ENCODE assay signal across 8 cellular contexts in genomic region chr16:86517652-86518258, GRCh38. TPM values are rescaled to one million over a fixed set of nuclear protein-coding genes. Genes with fewer than 3 reads are reported as not detected.
DNase-seq lines count a peak whose midpoint lies in the region; ATAC-seq and TF ChIP-seq lines count a peak whose summit lies in the region.

No MANE protein-coding gene starts in this region.

- TF ChIP-seq CTCF in kidney epithelial cell (IDR thresholded peaks at IDR 0.05; ENCODE audit: insufficient read depth, low read length, poor library complexity, severe bottlenecking) = peak; percentile 81
- TF ChIP-seq CTCF in stomach (IDR thresholded peaks at IDR 0.05) = peak in 5 of 7 experiments; percentile 37 to 54 (median 43)

- no peak for TF ChIP-seq EP300 in stomach (IDR thresholded peaks at IDR 0.05)

- intact Hi-C loops in stomach (cut with DNase I; ENCODE audit: low total_unique reads) = no loop called here

- no peaks in the 10 kb centered on the region for H3K9me3 ChIP-seq in stomach

- peak; percentile 30 to 48 for DNase-seq in stimulated activated CD4-positive, alpha-beta T cell treated with anti-CD3 and anti-CD28 coated beads, Interleukin-2, amount 100 ng/mL, for 24 hours
- no peak for DNase-seq in stimulated activated CD4-positive, alpha-beta T cell treated with anti-CD3 and anti-CD28 coated beads, Interleukin-2, amount 100 ng/mL, for 48 hours
- DNase-seq in NCI-H226 (peak; percentile 32), T47D (ENCODE audit: low read depth in 1 of 2, low spot score in 1 of 2) (peak; percentile 73 to 92), kidney epithelial cell (ENCODE audit: low read depth) (no peak), stomach (peak; percentile 46)

- H3K36me3 ChIP-seq in kidney epithelial cell (ENCODE audit: control insufficient read depth, insufficient read depth, low read length) (no peaks in the 10 kb centered on the region), stomach (peaks cover 0 to 28% (median 3%) of the 10 kb centered on the region in 4 donors)

- peak overlapping the region; percentile 58 to 99 (median 91) for H3K27ac ChIP-seq in stomach

- H3K4me3 ChIP-seq in kidney epithelial cell (ENCODE audit: low read depth, low read length) = no peak overlapping the region
- peak overlapping the region in 1 of 4 donors; percentile 53 for H3K4me3 ChIP-seq in stomach

- no peak for TF ChIP-seq POLR2A in stomach (IDR thresholded peaks at IDR 0.05)

- H3K27me3 ChIP-seq in kidney epithelial cell (ENCODE audit: control insufficient read depth, insufficient read depth, low read length) (peaks cover 75% of the 10 kb centered on the region), stomach (peaks cover 0 to 94% (median 76%) of the 10 kb centered on the region in 3 donors)

- in situ Hi-C loops in T47D (cut with HindIII; ENCODE audit: low pct_unique_long_range_greater_than_20kb, low sequenced_read_pairs) = no loop called here

- 18 to 22% (median 19%) methylated on average over 13 to 17 of the region's 17 CpGs for WGBS in stomach, 5 donors

- peaks cover 9 to 37% (median 28%) of the 10 kb centered on the region in 4 donors for H3K4me1 ChIP-seq in stomach

- ATAC-seq in GM18873 (IDR thresholded peaks at IDR 0.05; ENCODE audit: low FRiP score, unreplicated experiment) (no peak), HG02840 (IDR thresholded peaks at IDR 0.05; ENCODE audit: low FRiP score, unreplicated experiment) (no peak)

RNA-seq across cellular contexts. Expression of gene FOXF1, which starts 7.4 kb away (rescaled TPM):
- total RNA-seq in kidney epithelial cell (under 0.01 TPM in 1 of 2 replicates, not detected in the other), stomach (10 to 100 TPM; 18.4 to 37.9 (median 26.9) TPM)
- polyA plus RNA-seq in stomach = 10 to 100 TPM; 15.7 to 18.2 (median 17.7) TPM

RNA-seq across cellular contexts. Expression of gene MTHFSD, which starts 37.3 kb away (rescaled TPM):
- 17.4 and 26.1 TPM in 2 replicates for total RNA-seq in kidney epithelial cell
- 10 to 100 TPM in 2 of 5 donors, 1 to 10 TPM in 3; 3.5 to 23.1 (median 8.0) TPM for total RNA-seq in stomach
- polyA plus RNA-seq in stomach = 10 to 100 TPM in 1 of 3 donors, 1 to 10 TPM in 2; 4.8 to 13.0 (median 7.0) TPM

RNA-seq across cellular contexts. Expression of gene FOXC2, which starts 48.9 kb away (rescaled TPM):
- total RNA-seq in kidney epithelial cell (12.1 and 12.2 TPM in 2 replicates), stomach (under 1 TPM in 1 of 5 donors, not detected in 4; 0.18 TPM)
- polyA plus RNA-seq in stomach = under 1 TPM in 2 of 3 donors, not detected in 1; 0.08 to 0.12 TPM

Comparison
In these comparisons a context has a peak if more than half of its experiments do, and no peak if none do; other contexts are left out.
1. DNase-seq: peak in stimulated activated CD4-positive, alpha-beta T cell treated with anti-CD3 and anti-CD28 coated beads, Interleukin-2, amount 100 ng/mL, for 24 hours (2 of 2), NCI-H226 (single experiment), T47D (2 of 2) and stomach (single experiment); none in stimulated activated CD4-positive, alpha-beta T cell treated with anti-CD3 and anti-CD28 coated beads, Interleukin-2, amount 100 ng/mL, for 48 hours (0 of 2) and kidney epithelial cell (single experiment).
2. RNA of gene FOXF1, which starts 7.4 kb away (total RNA-seq): 18.4 to 37.9 TPM in stomach; under 0.01 TPM in kidney epithelial cell; every median in the first group is over 10 times any median in the second.
3. RNA of gene FOXC2, which starts 48.9 kb away (total RNA-seq): 12.1 to 12.2 TPM in kidney epithelial cell; 0.18 TPM in stomach; every median in the first group is over 10 times any median in the second.